Comparison of ENCODE assay signal across 5 cellular contexts in genomic region chr20:43095034-43095433, GRCh38.
"Had no signal": no experiment of that assay in that cellular context is flagged by ENCODE, and none has a peak within 500 bp of the region (broad histone marks: within the 10 kb centered on the region; RNA-seq: fewer than 3 reads in every experiment).

No MANE protein-coding gene starts in this region.

- DNase-seq: H9, HCEC 1CT, IMR-90 had no signal

- H3K4me3 Mint-ChIP-seq: GM23338, H9 had no signal

- H3K4me2 ChIP-seq: GM23338 had no signal

- H3K27ac Mint-ChIP-seq: GM23338, H9 had no signal

- H3K4me1 Mint-ChIP-seq: GM23338 had no signal

- H2AFZ ChIP-seq: GM23338 had no signal

- H3K4me3 ChIP-seq: GM23338, K562 had no signal

- ATAC-seq: GM23338, K562 had no signal
